33 cellular contexts compared by ENCODE assay signal in the genomic region with DNA sequence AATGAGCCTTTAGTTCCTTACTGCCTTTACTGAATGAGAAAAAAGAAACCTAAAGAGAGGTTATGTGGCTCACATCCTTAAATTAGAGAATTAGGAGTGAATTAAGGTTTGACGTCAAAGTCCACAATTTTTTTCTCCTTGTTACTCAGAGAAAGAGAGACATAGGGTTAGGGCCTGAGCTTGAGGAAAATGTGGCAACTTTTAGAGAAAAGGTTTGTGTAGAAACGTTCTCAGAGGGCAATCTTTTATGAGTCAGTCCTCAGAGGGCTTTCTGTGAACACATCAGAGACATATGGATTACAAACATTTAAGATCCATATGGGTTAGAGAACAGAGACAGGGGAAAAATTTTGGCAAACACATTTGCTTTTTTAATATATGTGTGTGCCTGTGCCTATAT.
"Had no signal": no experiment of that assay in that cellular context is flagged by ENCODE, and none has a peak within 500 bp of the region (broad histone marks: within the 10 kb centered on the region; RNA-seq: fewer than 3 reads in every experiment).

No MANE protein-coding gene starts in this region.

- H3K27ac Mint-ChIP-seq: activated CD4-positive, alpha-beta T cell treated with anti-CD3 and anti-CD28 coated beads, Interleukin-2, amount 10 ng/mL, durations not matched to agents 24 days and 14 days; activated CD8-positive, alpha-beta T cell treated with anti-CD3 and anti-CD28 coated beads for 36 hours; activated naive CD8-positive, alpha-beta T cell treated with anti-CD3 and anti-CD28 coated beads for 36 hours; activated T-cell treated with anti-CD3 and anti-CD28 coated beads, Interleukin-2, amount 50 U/mL, for 72 hours; activated T-helper 17 cell treated with anti-CD3 and anti-CD28 coated beads, Interleukin-2, amount 50 U/mL, for 72 hours had no signal

- H3K9me3 Mint-ChIP-seq: activated CD4-positive, alpha-beta T cell treated with anti-CD3 and anti-CD28 coated beads, Interleukin-2, amount 10 ng/mL, durations not matched to agents 24 days and 14 days; activated CD8-positive, alpha-beta T cell treated with anti-CD3 and anti-CD28 coated beads for 36 hours had no signal

- H3K27me3 Mint-ChIP-seq: activated CD4-positive, alpha-beta T cell treated with anti-CD3 and anti-CD28 coated beads, Interleukin-2, amount 10 ng/mL, durations not matched to agents 24 days and 14 days had no signal

- H3K4me1 Mint-ChIP-seq: activated CD4-positive, alpha-beta T cell treated with anti-CD3 and anti-CD28 coated beads, Interleukin-2, amount 10 ng/mL, durations not matched to agents 24 days and 14 days; activated naive CD8-positive, alpha-beta T cell treated with anti-CD3 and anti-CD28 coated beads for 36 hours; activated T-helper 17 cell treated with anti-CD3 and anti-CD28 coated beads, Interleukin-2, amount 50 U/mL, for 72 hours had no signal

- H3K36me3 Mint-ChIP-seq: activated naive CD8-positive, alpha-beta T cell treated with anti-CD3 and anti-CD28 coated beads for 36 hours had no signal

- ATAC-seq: activated CD8-positive, alpha-beta T cell treated with anti-CD3 and anti-CD28 coated beads for 36 hours; activated T-cell treated with anti-CD3 and anti-CD28 coated beads, Interleukin-2, amount 50 U/mL, for 72 hours; activated T-helper 17 cell treated with anti-CD3 and anti-CD28 coated beads, Interleukin-2, amount 50 U/mL, for 72 hours had no signal

- H3K4me2 ChIP-seq: KMS-11, PC-9 had no signal

- DNase-seq: activated CD4-positive, alpha-beta T cell treated with anti-CD3 and anti-CD28 coated beads, Interleukin-2, amount 10 ng/mL, durations not matched to agents 24 days and 14 days; activated CD4-positive, alpha-beta T cell treated with anti-CD3 and anti-CD28 coated beads, Interleukin-2, amount 50 U/mL, for 4 hours; activated CD4-positive, CD25-positive, alpha-beta regulatory T cell; activated CD8-positive, alpha-beta T cell treated with anti-CD3 and anti-CD28 coated beads for 36 hours; activated effector memory CD4-positive, alpha-beta T cell treated with anti-CD3 and anti-CD28 coated beads, Interleukin-2, amount 50 U/mL, for 16 hours; activated naive CD4-positive, alpha-beta T cell; activated naive CD4-positive, alpha-beta T cell treated with anti-CD3 and anti-CD28 coated beads, Interleukin-2, amount 50 U/mL, for 16 hours; activated naive CD8-positive, alpha-beta T cell treated with anti-CD3 and anti-CD28 coated beads for 36 hours; activated T-cell treated with anti-CD3 and anti-CD28 coated beads, Interleukin-2, amount 50 U/mL, for 1 hour; activated T-cell treated with anti-CD3 and anti-CD28 coated beads, Interleukin-2, amount 50 U/mL, for 72 hours; MM.1S; MV-4-11; NCI-H1092; NCI-H1417; NCI-H146; NCI-H187; NCI-H2029 treated with DMSO at 0.1 percent for 48 hours; NCI-H2107; NCI-H2171; NCI-H510A; NCI-H526; NCI-H748 treated with DMSO at 0.1 percent for 48 hours; NK-92 treated with Interleukin-12 subunit alpha and Interleukin-12 subunit beta, amount 100 ng/mL, for 24 hours; PC-9; Right ventricle myocardium superior; SW 1271; T-helper 1 cell; T-helper 2 cell; T-helper 9 cell; WERI-Rb-1 had no signal

- H3K27ac ChIP-seq: KMS-11, PC-9, WERI-Rb-1 had no signal

- H3K4me3 ChIP-seq: PC-9 had no signal

- H3K36me3 ChIP-seq: WERI-Rb-1 had no signal

- H3K9ac ChIP-seq: KMS-11 had no signal

- H3K4me3 Mint-ChIP-seq: activated CD4-positive, alpha-beta T cell treated with anti-CD3 and anti-CD28 coated beads, Interleukin-2, amount 10 ng/mL, durations not matched to agents 24 days and 14 days; activated CD8-positive, alpha-beta T cell treated with anti-CD3 and anti-CD28 coated beads for 36 hours; activated naive CD8-positive, alpha-beta T cell treated with anti-CD3 and anti-CD28 coated beads for 36 hours; activated T-cell treated with anti-CD3 and anti-CD28 coated beads, Interleukin-2, amount 50 U/mL, for 72 hours; activated T-helper 17 cell treated with anti-CD3 and anti-CD28 coated beads, Interleukin-2, amount 50 U/mL, for 72 hours; brain had no signal

- H2AFZ ChIP-seq: PC-9 had no signal
